ENCODE assay signal across 8 cellular contexts in genomic region chr5:150640311-150641005, GRCh38. TPM values are rescaled to one million over a fixed set of nuclear protein-coding genes. Genes with fewer than 3 reads are reported as not detected.
DNase-seq lines count a peak whose midpoint lies in the region; ATAC-seq, FAIRE-seq and TF ChIP-seq lines count a peak whose summit lies in the region.

Gene SYNPO, plus strand, starts transcription at chr5:150640660. Its CDS starts 7,616 bp downstream, at chr5:150648276.

- H3K36me3 ChIP-seq in kidney (ENCODE audit: control insufficient read depth in 1 of 2, insufficient read depth in 2 of 2, low read length in 2 of 2) (no peaks in the 10 kb centered on the region), stomach (no peaks in the 10 kb centered on the region)

- peak within 1 kb of the TSS in 1 of 2 donors; percentile 49 for H3K9ac ChIP-seq in kidney (ENCODE audit: low read length in 2 of 2)

- no peak for FAIRE-seq in kidney (lab: Jason Lieb, UNC)
- no peak for FAIRE-seq in GM19239 (lab: Jason Lieb, UNC)

- in situ Hi-C loops in astrocyte of the cerebellum (cut with HindIII; ENCODE audit: low sequenced_read_pairs), result no loop called here

- TF ChIP-seq POLR2A in stomach (IDR thresholded peaks at IDR 0.05), result no peak

- TF ChIP-seq CTCF in astrocyte of the cerebellum (IDR thresholded peaks at IDR 0.05; ENCODE audit: low read depth, low read length, missing control alignments) (peak; percentile 10), kidney (IDR thresholded peaks at IDR 0.05; ENCODE audit: borderline replicate concordance, extremely low read depth, insufficient read depth) (no peak), stomach (IDR thresholded peaks at IDR 0.05) (no peak)

- no peaks in the 10 kb centered on the region for H3K27me3 ChIP-seq in stomach

- H3K4me1 ChIP-seq in kidney (ENCODE audit: control insufficient read depth in 1 of 2, insufficient read depth in 1 of 2, low read depth in 1 of 2, low read length in 2 of 2), result peaks cover 56 to 65% of the 10 kb centered on the region in 2 donors
- H3K4me1 ChIP-seq in stomach, result peaks cover 91 to 100% (median 99%) of the 10 kb centered on the region in 4 donors

- H3K27ac ChIP-seq in kidney (ENCODE audit: low read depth in 2 of 2, low read length in 2 of 2) (peak within 1 kb of the TSS; percentile 87 to 93), stomach (peak within 1 kb of the TSS; percentile 73 to 90 (median 86))

- intact Hi-C loops in kidney (cut with DNase I), result no loop called here
- intact Hi-C loops in stomach (cut with DNase I; ENCODE audit: low total_unique reads), result no loop called here

- ATAC-seq in GM19324 (IDR thresholded peaks at IDR 0.05; ENCODE audit: low FRiP score, unreplicated experiment) (no peak), HG03196 (IDR thresholded peaks at IDR 0.05; ENCODE audit: unreplicated experiment) (no peak)

- H3K9me3 ChIP-seq in kidney (ENCODE audit: control insufficient read depth in 1 of 2, low read length in 2 of 2) (no peaks in the 10 kb centered on the region), stomach (no peaks in the 10 kb centered on the region)

- peak within 1 kb of the TSS; percentile 46 for H3K4me3 ChIP-seq in astrocyte of the cerebellum (ENCODE audit: low read depth, low read length)
- peak within 1 kb of the TSS; percentile 30 to 50 for H3K4me3 ChIP-seq in kidney (ENCODE audit: low read length in 2 of 2)
- H3K4me3 ChIP-seq in stomach, result peak within 1 kb of the TSS in 2 of 4 donors; percentile 2 to 5

- WGBS in stomach, 5 donors, result 24 to 45% (median 32%) methylated on average over 14 of the region's 14 CpGs

- TF ChIP-seq EP300 in stomach (IDR thresholded peaks at IDR 0.05), result no peak

- DNase-seq in HT-29 (ENCODE audit: low spot score), result peak; percentile 52
- DNase-seq in astrocyte of the cerebellum (ENCODE audit: low read depth), result peak; percentile 83
- peak; percentile 89 for DNase-seq in kidney
- peak; percentile 53 for DNase-seq in stomach
- DNase-seq in GM19239 (ENCODE audit: insufficient read length, low spot score), result no peak
- no peak for DNase-seq in activated CD4-positive, alpha-beta T cell treated with anti-CD3 and anti-CD28 coated beads for 4 hours

RNA-seq across cellular contexts. Expression of gene SYNPO, which starts in this region (rescaled TPM):
- 0.44 and 0.56 TPM in 2 replicates for total RNA-seq in HT-29 (2014; rRNA removed; shearing (Covaris generic))
- total RNA-seq in kidney (87.6 TPM), stomach (10 to 100 TPM in 3 of 5 donors, 1 to 10 TPM in 2; 3.7 to 52.7 (median 20.1) TPM)
- polyA plus RNA-seq in kidney (ENCODE audit: insufficient read depth, low read depth, low replicate concordance) (46.3 TPM), stomach (10 to 100 TPM; 12.6 to 42.3 (median 23.2) TPM)

Comparison
In these comparisons a context has a peak if more than half of its experiments do, and no peak if none do; other contexts are left out.
1. Peak in DNase-seq in HT-29; RNA of the gene not detected or under 1 TPM.
2. DNase-seq: peak in astrocyte of the cerebellum (single experiment), kidney (single experiment) and stomach (single experiment); none in GM19239 (single experiment) and activated CD4-positive, alpha-beta T cell treated with anti-CD3 and anti-CD28 coated beads for 4 hours (0 of 2).